ENCODE assay signal across 2 cellular contexts in genomic region chrX:152884171-152884570, GRCh38.
TF ChIP-seq lines count a peak whose summit lies in the region.

No MANE protein-coding gene starts in this region.

TF ChIP-seq in HepG2, 621 proteins besides CTCF, POLR2A, EP300 and RAD21:
- no peak for TF ChIP-seq SETDB1 (CRISPR knock-in tag; IDR thresholded peaks at IDR 0.05; ENCODE audit: borderline replicate concordance)
- TF ChIP-seq, protein P1, sequence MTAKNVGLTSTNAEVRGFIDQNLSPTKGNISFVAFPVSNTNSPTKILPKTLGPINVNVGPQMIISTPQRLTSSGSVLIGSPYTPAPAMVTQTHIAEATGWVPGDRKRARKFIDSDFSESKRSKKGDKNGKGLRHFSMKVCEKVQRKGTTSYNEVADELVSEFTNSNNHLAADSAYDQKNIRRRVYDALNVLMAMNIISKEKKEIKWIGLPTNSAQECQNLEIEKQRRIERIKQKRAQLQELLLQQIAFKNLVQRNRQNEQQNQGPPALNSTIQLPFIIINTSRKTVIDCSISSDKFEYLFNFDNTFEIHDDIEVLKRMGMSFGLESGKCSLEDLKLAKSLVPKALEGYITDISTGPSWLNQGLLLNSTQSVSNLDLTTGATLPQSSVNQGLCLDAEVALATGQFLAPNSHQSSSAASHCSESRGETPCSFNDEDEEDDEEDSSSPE (CRISPR knock-in tag; IDR thresholded peaks at IDR 0.05) = no peak
- TF ChIP-seq RARA (CRISPR knock-in tag; IDR thresholded peaks at IDR 0.05) = no peak
- TF ChIP-seq ZNF101 (CRISPR knock-in tag; IDR thresholded peaks at IDR 0.05; ENCODE audit: borderline replicate concordance, low read depth) = no peak
- no peak for TF ChIP-seq ZNF891 (CRISPR knock-in tag; IDR thresholded peaks at IDR 0.05)
- TF ChIP-seq HBP1 (CRISPR knock-in tag; IDR thresholded peaks at IDR 0.05; ENCODE audit: low read depth) = no peak
- TF ChIP-seq THAP9 (CRISPR knock-in tag; IDR thresholded peaks at IDR 0.05; ENCODE audit: borderline replicate concordance) = no peak
- no peak for TF ChIP-seq TERF1 (CRISPR knock-in tag; IDR thresholded peaks at IDR 0.05)
- no peak for TF ChIP-seq CENPX (CRISPR knock-in tag; IDR thresholded peaks at IDR 0.05)
- TF ChIP-seq, protein P2, sequence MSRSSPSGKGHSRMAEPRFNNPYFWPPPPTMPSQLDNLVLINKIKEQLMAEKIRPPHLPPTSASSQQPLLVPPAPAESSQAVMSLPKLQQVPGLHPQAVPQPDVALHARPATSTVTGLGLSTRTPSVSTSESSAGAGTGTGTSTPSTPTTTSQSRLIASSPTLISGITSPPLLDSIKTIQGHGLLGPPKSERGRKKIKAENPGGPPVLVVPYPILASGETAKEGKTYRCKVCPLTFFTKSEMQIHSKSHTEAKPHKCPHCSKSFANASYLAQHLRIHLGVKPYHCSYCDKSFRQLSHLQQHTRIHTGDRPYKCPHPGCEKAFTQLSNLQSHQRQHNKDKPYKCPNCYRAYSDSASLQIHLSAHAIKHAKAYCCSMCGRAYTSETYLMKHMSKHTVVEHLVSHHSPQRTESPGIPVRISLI (CRISPR knock-in tag; IDR thresholded peaks at IDR 0.05; ENCODE audit: borderline replicate concordance) = no peak
- no peak for TF ChIP-seq ZSCAN21 (CRISPR knock-in tag; IDR thresholded peaks at IDR 0.05; ENCODE audit: borderline replicate concordance)
- TF ChIP-seq CEBPB (IDR thresholded peaks at IDR 0.05; ENCODE audit: borderline replicate concordance, low read depth, low read length) = no peak
- no peak for TF ChIP-seq SUZ12 (IDR thresholded peaks at IDR 0.05; ENCODE audit: low read depth, low read length)
- TF ChIP-seq ZNF761 (CRISPR knock-in tag; conservative IDR thresholded peaks at IDR 0.05) = no peak
- TF ChIP-seq NR2F1 (CRISPR knock-in tag; IDR thresholded peaks at IDR 0.05) = no peak
- TF ChIP-seq, protein P3, sequence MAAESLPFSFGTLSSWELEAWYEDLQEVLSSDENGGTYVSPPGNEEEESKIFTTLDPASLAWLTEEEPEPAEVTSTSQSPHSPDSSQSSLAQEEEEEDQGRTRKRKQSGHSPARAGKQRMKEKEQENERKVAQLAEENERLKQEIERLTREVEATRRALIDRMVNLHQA (CRISPR knock-in tag; IDR thresholded peaks at IDR 0.05) = no peak

TF ChIP-seq in K562, 482 proteins besides CTCF, POLR2A, EP300 and RAD21:
- TF ChIP-seq NEUROD1 (IDR thresholded peaks at IDR 0.05; ENCODE audit: borderline replicate concordance, low read depth, low read length, partially characterized antibody) (no peak), GATAD2A (IDR thresholded peaks at IDR 0.05) (no peak), HMGN3 (IDR thresholded peaks at IDR 0.05; ENCODE audit: borderline replicate concordance, extremely low read depth, insufficient read length, low read depth, low read length) (no peak), KLF1 (tag; IDR thresholded peaks at IDR 0.05) (no peak), WHSC1 (IDR thresholded peaks at IDR 0.05; ENCODE audit: low read length) (no peak), CBFA2T2 (conservative IDR thresholded peaks at IDR 0.05) (no peak), SRSF9 (IDR thresholded peaks at IDR 0.05; ENCODE audit: borderline replicate concordance, low read depth, low read length) (no peak), ILK (tag; IDR thresholded peaks at IDR 0.05; ENCODE audit: borderline replicate concordance, low read depth) (no peak), KDM1A (IDR thresholded peaks at IDR 0.05) (no peak), ETV5 (CRISPR knock-in tag; IDR thresholded peaks at IDR 0.05; ENCODE audit: low read depth) (no peak), SMAD3 (CRISPR knock-in tag; conservative IDR thresholded peaks at IDR 0.05) (no peak), PHF20 (IDR thresholded peaks at IDR 0.05; ENCODE audit: partially characterized antibody) (no peak), ZNF561 (CRISPR knock-in tag; conservative IDR thresholded peaks at IDR 0.05) (no peak), OTX1 (CRISPR knock-in tag; IDR thresholded peaks at IDR 0.05) (no peak), MCM3 (IDR thresholded peaks at IDR 0.05) (no peak), LEF1 (IDR thresholded peaks at IDR 0.05) (no peak)
